ENCODE assay signal across 13 cellular contexts in the genomic region with DNA sequence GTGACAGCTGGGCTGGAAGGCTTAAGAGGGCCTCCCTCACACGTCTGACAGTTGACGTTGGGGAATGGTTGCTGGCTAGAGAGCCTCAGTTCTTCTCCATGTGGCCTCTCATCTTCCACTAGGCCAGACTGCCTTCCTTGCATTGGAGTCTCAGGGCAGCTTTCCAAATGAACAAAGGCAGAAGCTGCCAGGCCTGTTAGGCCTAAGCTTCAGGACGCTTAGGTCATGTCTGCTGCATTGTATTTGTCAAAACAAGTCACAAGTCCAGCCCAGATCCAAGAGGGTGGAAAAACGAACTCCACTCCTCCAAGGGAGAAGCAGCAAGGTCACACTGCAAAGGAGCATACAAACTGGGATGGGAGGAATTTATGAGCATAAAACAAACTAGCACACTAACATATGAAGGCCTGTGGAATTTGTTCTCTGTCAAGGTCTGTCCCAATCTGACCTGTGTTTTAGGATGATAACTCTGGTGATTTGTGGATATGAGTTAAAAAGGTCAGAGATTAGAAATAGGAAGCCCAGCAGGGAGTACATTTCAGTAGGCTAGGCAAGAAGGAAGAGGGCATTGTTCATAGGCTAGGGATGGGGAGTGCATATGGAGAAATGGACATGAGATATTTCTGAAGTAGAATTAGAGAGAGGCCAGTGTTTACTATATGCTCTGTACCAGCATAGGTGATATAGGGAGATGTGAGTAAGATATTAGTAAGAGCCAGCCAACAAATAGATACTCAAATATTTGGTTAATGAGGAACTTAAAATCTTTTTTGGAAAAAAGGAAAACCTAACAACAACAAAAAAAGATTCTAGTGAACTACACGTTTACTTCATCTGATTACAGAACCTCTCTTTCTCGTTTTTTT. TPM values are rescaled to one million over a fixed set of nuclear protein-coding genes. Genes with fewer than 3 reads are reported as not detected.
DNase-seq lines count a peak whose midpoint lies in the region; ATAC-seq and TF ChIP-seq lines count a peak whose summit lies in the region.
"Had no signal": no experiment of that assay in that cellular context is flagged by ENCODE, and none has a peak within 500 bp of the region (broad histone marks: within the 10 kb centered on the region; RNA-seq: fewer than 3 reads in every experiment).

No MANE protein-coding gene starts in this region.

- 40% methylated on average over 1 of the region's 6 CpGs; no CpG with 5 or more reads in 1 of the 2 experiments for WGBS in IMR-90 (ENCODE audit: extremely low coverage in 2 of 2, insufficient read length in 1 of 2), 2 experiments
- WGBS in sigmoid colon, 2 donors: 49 to 63% methylated on average over 6 of the region's 6 CpGs

- in situ Hi-C loops in IMR-90 (cut with MboI; ENCODE audit: low sequenced_read_pairs): no loop called here

- intact Hi-C loops in IMR-90 (cut with micrococcal nuclease) (no loop called here), sigmoid colon (cut with DNase I) (no loop called here)

- H3K23ac ChIP-seq in IMR-90 (ENCODE audit: low read depth, low read length): no peak overlapping the region

- dilution Hi-C loops in IMR-90 (cut with HindIII; ENCODE audit: low sequenced_read_pairs, unreplicated experiment): no loop called here

- peak overlapping the region; percentile 24 for H3K18ac ChIP-seq in IMR-90 (ENCODE audit: low read depth, low read length)

- H4K5ac ChIP-seq in IMR-90 (ENCODE audit: low read depth, low read length): 0 out of 2 replicates have a peak overlapping the region, but pooled peaks have one; percentile 5

- H4K20me1 ChIP-seq in IMR-90 (ENCODE audit: insufficient read depth, low read length): no peaks in the 10 kb centered on the region

- H3K27me3 ChIP-seq in IMR-90 (ENCODE audit: control insufficient read depth, insufficient read depth, low read length) (no peaks in the 10 kb centered on the region), sigmoid colon (no peaks in the 10 kb centered on the region)
- H3K27me3 ChIP-seq: SJSA1 had no signal

- no peak overlapping the region for H2BK5ac ChIP-seq in IMR-90 (ENCODE audit: low read depth, low read length, poor library complexity, severe bottlenecking)

- peak overlapping the region; percentile 9; the same call in 1 of the 2 replicates for H3K4ac ChIP-seq in IMR-90 (ENCODE audit: low read depth, low read length)

- H4K91ac ChIP-seq in IMR-90 (ENCODE audit: insufficient read depth, low read depth, low read length): no peak overlapping the region

- H2BK20ac ChIP-seq in IMR-90 (ENCODE audit: low read depth, low read length): no peak overlapping the region

- H2AK9ac ChIP-seq in IMR-90 (replicated peaks; ENCODE audit: low read depth, low read length, poor library complexity): no peak overlapping the region

- TF ChIP-seq POLR2A in IMR-90 (IDR thresholded peaks at IDR 0.05; ENCODE audit: low read depth, low read length) (no peak), sigmoid colon (IDR thresholded peaks at IDR 0.05) (no peak)

- peak overlapping the region; percentile 33 for H3K14ac ChIP-seq in IMR-90 (replicated peaks; ENCODE audit: low read depth, low read length)

- H3K79me1 ChIP-seq in IMR-90 (ENCODE audit: low read depth in 1 of 2, low read length in 2 of 2): no peaks in the 10 kb centered on the region

- TF ChIP-seq EP300 in sigmoid colon (IDR thresholded peaks at IDR 0.05): no peak

- ATAC-seq in IMR-90 (ENCODE audit: low read depth): peak; percentile 38
- no peak for ATAC-seq in HG03439 (IDR thresholded peaks at IDR 0.05; ENCODE audit: unreplicated experiment)
- no peak for ATAC-seq in stimulated activated naive CD8-positive, alpha-beta T cell treated with anti-CD3 and anti-CD28 coated beads, Interleukin-15, Interleukin-2, amounts not matched to agents 100 U/mL and 50 U/mL, for 24 hours
- ATAC-seq: stimulated activated memory B cell treated with anti-CD40 and anti-IgM and Interleukin-4, amounts not matched to agents 10 μg/mL and 1 μg/mL and 100 μg/mL, for 72 hours had no signal

- 0 out of 2 replicates have a peak overlapping the region, but pooled peaks have one; percentile 26 for H3K27ac ChIP-seq in IMR-90 (ENCODE audit: insufficient read depth, low read length)
- peak overlapping the region; percentile 21 to 74 (median 68) for H3K27ac ChIP-seq in sigmoid colon
- H3K27ac ChIP-seq: SJSA1 had no signal

- H3K36me3 ChIP-seq in IMR-90 (ENCODE audit: control insufficient read depth, insufficient read depth, low read length) (no peaks in the 10 kb centered on the region), sigmoid colon (no peaks in the 10 kb centered on the region)
- H3K36me3 ChIP-seq: SJSA1 had no signal

- no peak overlapping the region for H4K8ac ChIP-seq in IMR-90 (ENCODE audit: low read depth in 2 of 2, low read length in 2 of 2)

- no peak overlapping the region for H3K4me2 ChIP-seq in IMR-90 (ENCODE audit: low read depth, low read length)

- H2BK120ac ChIP-seq in IMR-90 (ENCODE audit: low read depth, low read length): 0 out of 2 replicates have a peak overlapping the region, but pooled peaks have one; percentile 27

- TF ChIP-seq RAD21 in IMR-90 (IDR thresholded peaks at IDR 0.05; ENCODE audit: low read length): no peak

- no peak overlapping the region for H2AFZ ChIP-seq in IMR-90 (replicated peaks; ENCODE audit: low read length, poor library complexity)

- H3K9ac ChIP-seq in IMR-90 (ENCODE audit: low read depth, low read length): no peak overlapping the region

- BruUV-seq in IMR-90 (replicated peaks; lab: Mats Ljungman, UMichigan): no TSS peak

- no peaks in the 10 kb centered on the region for H3K9me1 ChIP-seq in IMR-90 (ENCODE audit: insufficient read depth, low read length)

- no peak overlapping the region for H2AK5ac ChIP-seq in IMR-90 (ENCODE audit: low read depth, low read length)

- peak; percentile 28 for DNase-seq in IMR-90
- DNase-seq in dermis blood vessel endothelial cell: peak; percentile 43
- peak; percentile 59 for DNase-seq in islet precursor cell
- peak; percentile 73 for DNase-seq in sigmoid colon
- DNase-seq in NCI-H1694 treated with DMSO at 0.1 percent for 48 hours (lab: John Stamatoyannopoulos, UW): no peak
- DNase-seq in stimulated activated naive CD8-positive, alpha-beta T cell treated with anti-CD3 and anti-CD28 coated beads, Interleukin-15, Interleukin-2, amounts not matched to agents 100 U/mL and 50 U/mL, for 24 hours: no peak
- no peak for DNase-seq in RKO (ENCODE audit: low spot score)
- DNase-seq: activated CD8-positive, alpha-beta memory T cell treated with anti-CD3 and anti-CD28 coated beads, Interleukin-2, amount 50 U/mL, for 48 hours; GF-D8; nephron progenitor cell had no signal

- no peak overlapping the region; the same call in 2 of the 3 replicates for H2BK15ac ChIP-seq in IMR-90 (ENCODE audit: low read depth, low read length)

- H3K56ac ChIP-seq in IMR-90 (ENCODE audit: extremely low read depth, insufficient read depth, low read length): no peak overlapping the region

- TF ChIP-seq CTCF in IMR-90 (conservative IDR thresholded peaks at IDR 0.05; ENCODE audit: low read depth, low read length) (no peak), sigmoid colon (IDR thresholded peaks at IDR 0.05) (no peak)

- H3K4me3 ChIP-seq in IMR-90 (ENCODE audit: insufficient read depth, low read depth, low read length) (no peak overlapping the region), sigmoid colon (no peak overlapping the region)
- H3K4me3 ChIP-seq: SJSA1 had no signal

- H3K9me3 ChIP-seq in IMR-90 (ENCODE audit: control insufficient read depth, insufficient read depth, low read length) (no peaks in the 10 kb centered on the region), sigmoid colon (no peaks in the 10 kb centered on the region)
- H3K9me3 ChIP-seq: SJSA1 had no signal

- H3K4me1 ChIP-seq in IMR-90 (ENCODE audit: control insufficient read depth, insufficient read depth, low read length): peaks cover 11% of the 10 kb centered on the region
- peaks cover 0 to 32% (median 28%) of the 10 kb centered on the region in 4 donors for H3K4me1 ChIP-seq in sigmoid colon

- POLR2A ChIA-PET in IMR-90 (lab: Charles Lee; ENCODE audit: unreplicated experiment): no interaction called here

- CTCF ChIA-PET in IMR-90 (lab: Yijun Ruan, JAX): no interaction called here

TF ChIP-seq in IMR-90, 13 proteins besides CTCF, POLR2A, EP300 and RAD21 (continues in another document):
- TF ChIP-seq, protein P1, sequence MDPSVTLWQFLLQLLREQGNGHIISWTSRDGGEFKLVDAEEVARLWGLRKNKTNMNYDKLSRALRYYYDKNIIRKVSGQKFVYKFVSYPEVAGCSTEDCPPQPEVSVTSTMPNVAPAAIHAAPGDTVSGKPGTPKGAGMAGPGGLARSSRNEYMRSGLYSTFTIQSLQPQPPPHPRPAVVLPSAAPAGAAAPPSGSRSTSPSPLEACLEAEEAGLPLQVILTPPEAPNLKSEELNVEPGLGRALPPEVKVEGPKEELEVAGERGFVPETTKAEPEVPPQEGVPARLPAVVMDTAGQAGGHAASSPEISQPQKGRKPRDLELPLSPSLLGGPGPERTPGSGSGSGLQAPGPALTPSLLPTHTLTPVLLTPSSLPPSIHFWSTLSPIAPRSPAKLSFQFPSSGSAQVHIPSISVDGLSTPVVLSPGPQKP (IDR thresholded peaks at IDR 0.05; ENCODE audit: borderline replicate concordance, low read depth, low read length): no peak
- TF ChIP-seq CHD1 (IDR thresholded peaks at IDR 0.05; ENCODE audit: low read depth, low read length): no peak
- no peak for TF ChIP-seq RFX5 (IDR thresholded peaks at IDR 0.05; ENCODE audit: low read depth, low read length)
- TF ChIP-seq, protein P2, sequence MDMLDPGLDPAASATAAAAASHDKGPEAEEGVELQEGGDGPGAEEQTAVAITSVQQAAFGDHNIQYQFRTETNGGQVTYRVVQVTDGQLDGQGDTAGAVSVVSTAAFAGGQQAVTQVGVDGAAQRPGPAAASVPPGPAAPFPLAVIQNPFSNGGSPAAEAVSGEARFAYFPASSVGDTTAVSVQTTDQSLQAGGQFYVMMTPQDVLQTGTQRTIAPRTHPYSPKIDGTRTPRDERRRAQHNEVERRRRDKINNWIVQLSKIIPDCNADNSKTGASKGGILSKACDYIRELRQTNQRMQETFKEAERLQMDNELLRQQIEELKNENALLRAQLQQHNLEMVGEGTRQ (IDR thresholded peaks at IDR 0.05; ENCODE audit: low read depth, low read length): no peak
- no peak for TF ChIP-seq MXI1 (IDR thresholded peaks at IDR 0.05; ENCODE audit: borderline replicate concordance, low read depth, low read length)
- no peak for TF ChIP-seq RCOR1 (IDR thresholded peaks at IDR 0.05; ENCODE audit: insufficient replicate concordance, low read length)
- no peak for TF ChIP-seq MAZ (IDR thresholded peaks at IDR 0.05; ENCODE audit: borderline replicate concordance, low read depth, low read length)
- no peak for TF ChIP-seq FOS (IDR thresholded peaks at IDR 0.05; ENCODE audit: low read depth, low read length)
- TF ChIP-seq CEBPB (IDR thresholded peaks at IDR 0.05; ENCODE audit: low read depth, low read length): no peak
- TF ChIP-seq MAFK (IDR thresholded peaks at IDR 0.05; ENCODE audit: low read depth, low read length): no peak

RNA-seq across cellular contexts. Expression of gene CNN3, which starts 29.1 kb away (rescaled TPM):
- total RNA-seq in IMR-90 (2012; rRNA removed) (552 and 592 TPM in 2 replicates), dermis blood vessel endothelial cell (578 and 589 TPM in 2 replicates), sigmoid colon (100 to 1,000 TPM; 157 to 247 (median 170) TPM)
- polyA plus RNA-seq in IMR-90 (2012; rRNA removed) (214 and 249 TPM in 2 replicates), sigmoid colon (10 to 100 TPM; 58.3 to 96.4 (median 80.2) TPM)
- polyA plus RNA-seq in IMR-90 (2012; cell fraction: cytosol; rRNA removed): 118 and 124 TPM in 2 replicates
- polyA plus RNA-seq in IMR-90 (2012; cell fraction: nucleus; rRNA removed; ENCODE audit: low replicate concordance): 47.8 and 219 TPM in 2 replicates

Comparison
In these comparisons a context has a peak if more than half of its experiments do, and no peak if none do; other contexts are left out.
1. DNase-seq: peak in IMR-90 (single experiment), dermis blood vessel endothelial cell (single experiment), islet precursor cell (single experiment) and sigmoid colon (single experiment); none in NCI-H1694 treated with DMSO at 0.1 percent for 48 hours (single experiment), stimulated activated naive CD8-positive, alpha-beta T cell treated with anti-CD3 and anti-CD28 coated beads, Interleukin-15, Interleukin-2, amounts not matched to agents 100 U/mL and 50 U/mL, for 24 hours (single experiment) and RKO (single experiment).